Comparison of ENCODE assay signal across 16 cellular contexts in the genomic region with DNA sequence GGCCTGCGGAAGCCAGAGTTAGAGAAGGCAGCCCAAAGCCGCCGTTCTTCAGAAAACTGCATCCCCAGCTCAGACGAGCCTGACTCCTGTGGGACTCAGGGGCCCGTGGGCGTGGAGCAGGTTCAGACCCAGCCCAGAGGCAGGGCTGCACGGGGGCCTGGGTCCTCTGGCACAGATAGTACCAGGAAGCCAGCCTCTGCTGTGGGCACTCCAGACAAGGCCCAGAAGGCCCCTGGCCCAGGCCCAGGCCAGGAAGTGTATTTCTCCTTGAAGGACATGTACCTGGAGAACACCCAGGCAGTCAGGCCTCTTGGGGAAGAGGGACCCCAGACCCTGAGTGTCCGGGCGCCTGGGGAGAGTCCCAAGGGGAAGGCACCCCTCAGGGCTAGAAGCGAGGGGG. TPM values are rescaled to one million over a fixed set of nuclear protein-coding genes. Genes with fewer than 3 reads are reported as not detected.
A peak's percentile ranks its signal among the peaks of the same experiment; 100 is the strongest.
DNase-seq lines count a peak whose midpoint lies in the region; ATAC-seq and TF ChIP-seq lines count a peak whose summit lies in the region.
"Had no signal": no experiment of that assay in that cellular context is flagged by ENCODE, and none has a peak within 500 bp of the region (broad histone marks: within the 10 kb centered on the region; RNA-seq: fewer than 3 reads in every experiment).

No MANE protein-coding gene starts in this region.

- no peak overlapping the region for H3K4me3 Mint-ChIP-seq in activated T-cell treated with anti-CD3 and anti-CD28 coated beads, Interleukin-2, amount 50 U/mL, for 24 hours
- H3K4me3 Mint-ChIP-seq: effector memory CD8-positive, alpha-beta T cell had no signal

- H4K20me1 ChIP-seq in KMS-11 (ENCODE audit: insufficient read depth) (no peaks in the 10 kb centered on the region), PC-3 (ENCODE audit: low read length) (no peaks in the 10 kb centered on the region)

- H3K4me3 ChIP-seq in KMS-11 (IDR thresholded peaks at IDR 0.05; ENCODE audit: insufficient read depth, low read depth, low read length) (no peak overlapping the region), heart left ventricle (no peak overlapping the region), mucosa of stomach (ENCODE audit: low read length) (no peak overlapping the region), subcutaneous abdominal adipose tissue (ENCODE audit: low read depth in 1 of 5, low read length in 5 of 5) (no peak overlapping the region), PC-3 (ENCODE audit: low read length) (no peak overlapping the region)
- H3K4me3 ChIP-seq: MG63 had no signal

- 73 to 81% (median 78%) methylated on average over 8 to 10 of the region's 10 CpGs for WGBS in heart left ventricle, 4 donors

- H3K9me3 ChIP-seq in heart left ventricle (no peaks in the 10 kb centered on the region), mucosa of stomach (ENCODE audit: control insufficient read depth, low read length) (no peaks in the 10 kb centered on the region), subcutaneous abdominal adipose tissue (ENCODE audit: control insufficient read depth in 5 of 5, low read length in 5 of 5) (no peaks in the 10 kb centered on the region), PC-3 (ENCODE audit: low read length) (no peaks in the 10 kb centered on the region)
- H3K9me3 ChIP-seq: MG63 had no signal

- H2AFZ ChIP-seq in KMS-11 (ENCODE audit: low read depth), result no peak overlapping the region
- no peak overlapping the region for H2AFZ ChIP-seq in PC-3 (ENCODE audit: low read length)

- CTCF ChIA-PET in PC-3 (lab: Charles Lee), result no interaction called here

- POLR2A ChIA-PET in PC-3 (lab: Charles Lee; ENCODE audit: unreplicated experiment), result no interaction called here

- peak overlapping the region; percentile 35; the same call in 1 of the 2 replicates for H3K27ac ChIP-seq in KMS-11
- H3K27ac ChIP-seq in heart left ventricle, result peak overlapping the region; percentile 85 to 99 (median 96)
- peak overlapping the region; percentile 96 for H3K27ac ChIP-seq in subcutaneous abdominal adipose tissue (ENCODE audit: low read depth, low read length)
- no peak overlapping the region for H3K27ac ChIP-seq in PC-3 (ENCODE audit: low read length)
- H3K27ac ChIP-seq: VCaP had no signal

- TF ChIP-seq CTCF in KMS-11 (conservative IDR thresholded peaks at IDR 0.05; ENCODE audit: low read depth, low read length) (no peak), heart left ventricle (IDR thresholded peaks at IDR 0.05) (no peak), PC-3 (conservative IDR thresholded peaks at IDR 0.05; ENCODE audit: low read depth, low read length) (no peak)

- no peak overlapping the region; the same call in 1 of the 2 replicates for H3K9ac ChIP-seq in KMS-11
- H3K9ac ChIP-seq in mucosa of stomach (ENCODE audit: low read length), result peak overlapping the region; percentile 64
- peak overlapping the region in 4 of 5 donors; percentile 39 to 76 (median 64) for H3K9ac ChIP-seq in subcutaneous abdominal adipose tissue (ENCODE audit: low read length in 5 of 5)
- H3K9ac ChIP-seq in PC-3 (ENCODE audit: low read length), result no peak overlapping the region

- TF ChIP-seq POLR2A in heart left ventricle (IDR thresholded peaks at IDR 0.05), result no peak

- no peak for ATAC-seq in heart left ventricle
- no peak for ATAC-seq in PC-3
- ATAC-seq in HG02884 (IDR thresholded peaks at IDR 0.05; ENCODE audit: unreplicated experiment), result no peak
- ATAC-seq: effector memory CD8-positive, alpha-beta T cell had no signal

- H3K27me3 ChIP-seq in KMS-11 (ENCODE audit: insufficient read depth, low read depth), result no peaks in the 10 kb centered on the region
- no peaks in the 10 kb centered on the region for H3K27me3 ChIP-seq in heart left ventricle
- H3K27me3 ChIP-seq in mucosa of stomach (ENCODE audit: control insufficient read depth, insufficient read depth, low read length), result no peaks in the 10 kb centered on the region
- H3K27me3 ChIP-seq in subcutaneous abdominal adipose tissue (ENCODE audit: control insufficient read depth in 5 of 5, insufficient read depth in 4 of 5, low read length in 5 of 5), result no peaks in the 10 kb centered on the region
- H3K27me3 ChIP-seq in PC-3 (ENCODE audit: low read length), result no peaks in the 10 kb centered on the region
- H3K27me3 ChIP-seq: MG63 had no signal

- no TSS peak for BruUV-seq in PC-3 (replicated peaks; lab: Mats Ljungman, UMichigan)

- H3F3A ChIP-seq in PC-3 (ENCODE audit: low read length, unreplicated experiment), result no peaks in the 10 kb centered on the region

- H3K27ac Mint-ChIP-seq in activated T-cell treated with anti-CD3 and anti-CD28 coated beads, Interleukin-2, amount 50 U/mL, for 24 hours, result no peak overlapping the region
- H3K27ac Mint-ChIP-seq: effector memory CD8-positive, alpha-beta T cell had no signal

- no peaks in the 10 kb centered on the region for H3K27me3 Mint-ChIP-seq in activated T-cell treated with anti-CD3 and anti-CD28 coated beads, Interleukin-2, amount 50 U/mL, for 24 hours

- H3K36me3 ChIP-seq in KMS-11 (ENCODE audit: insufficient read depth) (no peaks in the 10 kb centered on the region), heart left ventricle (peaks cover 0 to 38% (median 11%) of the 10 kb centered on the region in 9 donors), mucosa of stomach (ENCODE audit: control insufficient read depth, insufficient read depth, low read length) (no peaks in the 10 kb centered on the region), subcutaneous abdominal adipose tissue (ENCODE audit: control insufficient read depth in 5 of 5, insufficient read depth in 5 of 5, low read length in 5 of 5) (peaks cover 0 to 13% (median 4%) of the 10 kb centered on the region in 5 donors), PC-3 (ENCODE audit: low read depth, low read length) (no peaks in the 10 kb centered on the region)
- H3K36me3 ChIP-seq: MG63 had no signal

- H3K36me3 Mint-ChIP-seq in activated T-cell treated with anti-CD3 and anti-CD28 coated beads, Interleukin-2, amount 50 U/mL, for 24 hours (ENCODE audit: low read depth), result no peaks in the 10 kb centered on the region

- no peaks in the 10 kb centered on the region for H3K4me1 Mint-ChIP-seq in activated T-cell treated with anti-CD3 and anti-CD28 coated beads, Interleukin-2, amount 50 U/mL, for 24 hours (ENCODE audit: low read depth)

- H3K9me3 Mint-ChIP-seq in activated T-cell treated with anti-CD3 and anti-CD28 coated beads, Interleukin-2, amount 50 U/mL, for 24 hours, result no peaks in the 10 kb centered on the region
- H3K9me3 Mint-ChIP-seq: effector memory CD8-positive, alpha-beta T cell had no signal

- H3K79me2 ChIP-seq in KMS-11 (ENCODE audit: insufficient read depth, low read depth) (no peaks in the 10 kb centered on the region), PC-3 (ENCODE audit: low read length) (no peaks in the 10 kb centered on the region)

- intact Hi-C loops in heart left ventricle (cut with DNase I) (loop anchor here in 1 of 10 donors (5.0 kb wide), 1 partner anchor 77 kb away; no protein-coding TSS in a partner anchor), PC-3 (cut with micrococcal nuclease) (no loop called here)

- H3K4me2 ChIP-seq in KMS-11 (no peak overlapping the region), PC-3 (ENCODE audit: low read length) (no peak overlapping the region)

- peak in 2 of 5 donors; percentile 29 to 45 for DNase-seq in heart left ventricle
- no peak for DNase-seq in PC-3
- no peak for DNase-seq in GDM1 (lab: John Stamatoyannopoulos, UW)
- no peak for DNase-seq in activated T-cell treated with anti-CD3 and anti-CD28 coated beads, Interleukin-2, amount 50 U/mL, for 24 hours
- DNase-seq: activated gamma-delta T cell treated with Interleukin-2 at 50 U/mL for 16 hours; effector memory CD8-positive, alpha-beta T cell; midbrain; NCI-H2081; NCI-H748 treated with DMSO at 0.1 percent for 48 hours; SW 1271 had no signal

- H3K9me2 ChIP-seq in PC-3 (replicated peaks; ENCODE audit: low read length), result no peaks in the 10 kb centered on the region

- H3K4me1 ChIP-seq in KMS-11 (ENCODE audit: low read depth, poor library complexity, severe bottlenecking), result peaks cover 14% of the 10 kb centered on the region
- peaks cover 0 to 82% (median 45%) of the 10 kb centered on the region in 12 donors for H3K4me1 ChIP-seq in heart left ventricle
- peaks cover 21% of the 10 kb centered on the region for H3K4me1 ChIP-seq in mucosa of stomach (ENCODE audit: control insufficient read depth, insufficient read depth, low read length)
- peaks cover 0 to 32% (median 25%) of the 10 kb centered on the region in 5 donors for H3K4me1 ChIP-seq in subcutaneous abdominal adipose tissue (ENCODE audit: control insufficient read depth in 5 of 5, insufficient read depth in 5 of 5, low read length in 5 of 5)
- peaks cover 15% of the 10 kb centered on the region for H3K4me1 ChIP-seq in PC-3 (ENCODE audit: insufficient read depth, low read length)

RNA-seq across cellular contexts. Expression of a gene that starts 23.1 kb away (rescaled TPM):
- total RNA-seq in heart left ventricle (100 to 1,000 TPM in 8 of 9 donors, 10 to 100 TPM in 1; 82.2 to 258 (median 172) TPM), PC-3 (2014; rRNA removed) (2.4 and 6.9 TPM in 2 replicates)
- polyA plus RNA-seq in heart left ventricle, result 100 to 1,000 TPM; 110 to 144 TPM

RNA-seq across cellular contexts. Expression of a gene that starts 44.2 kb away (rescaled TPM):
- total RNA-seq in heart left ventricle (1 to 10 TPM in 3 of 9 donors, under 1 TPM in 5, not detected in 1; 0.14 to 2.9 (median 0.74) TPM), PC-3 (2014; rRNA removed) (0.58 and 1.1 TPM in 2 replicates)
- 1 to 10 TPM in 1 of 2 donors, under 1 TPM in 1; 0.17 to 1.9 TPM for polyA plus RNA-seq in heart left ventricle

Comparison
In these comparisons a context has a peak if more than half of its experiments do, and no peak if none do; other contexts are left out.
1. H3K9ac ChIP-seq: peak in mucosa of stomach (single experiment) and subcutaneous abdominal adipose tissue (4 of 5); none in KMS-11 (single experiment) and PC-3 (single experiment).
2. RNA of a gene that starts 23.1 kb away (total RNA-seq): 82.2 to 258 TPM in heart left ventricle; 2.4 to 6.9 TPM in PC-3; every median in the first group is over 10 times any median in the second.